ENCODE assay signal across 24 cellular contexts in genomic region chr7:84384417-84384816, GRCh38.
DNase-seq lines count a peak whose midpoint lies in the region; ATAC-seq and TF ChIP-seq lines count a peak whose summit lies in the region.
"Had no signal": no experiment of that assay in that cellular context is flagged by ENCODE, and none has a peak within 500 bp of the region (broad histone marks: within the 10 kb centered on the region; RNA-seq: fewer than 3 reads in every experiment).

No MANE protein-coding gene starts in this region.

- peak overlapping the region; percentile 52 for H2AFZ ChIP-seq in neuron (ENCODE audit: low read depth, low read length)

- no peak overlapping the region for H3K9ac ChIP-seq in colonic mucosa (ENCODE audit: low read depth in 2 of 2, low read length in 2 of 2)

- H3K4me1 ChIP-seq in neuron (ENCODE audit: insufficient read depth, low read length) (no peaks in the 10 kb centered on the region), colonic mucosa (no peaks in the 10 kb centered on the region)
- H3K4me1 ChIP-seq: heart left ventricle, transverse colon had no signal

- ATAC-seq in HG02938 (IDR thresholded peaks at IDR 0.05; ENCODE audit: unreplicated experiment): no peak
- ATAC-seq: activated CD8-positive, alpha-beta T cell treated with anti-CD3 and anti-CD28 coated beads, Interleukin-2, amount 10 ng/mL, durations not matched to agents 7 days and 5 days; activated T-helper 17 cell treated with anti-CD3 and anti-CD28 coated beads, Interleukin-2, amount 50 U/mL, for 72 hours; heart left ventricle; sciatic nerve had no signal

- TF ChIP-seq CTCF in colonic mucosa (IDR thresholded peaks at IDR 0.05): no peak

- DNase-seq in COLO829 (ENCODE audit: low spot score) (peak; percentile 91), LHCN-M2 (ENCODE audit: low read depth) (peak; percentile 40), epidermal melanocyte (ENCODE audit: insufficient read length, low spot score) (peak; percentile 37), colonic mucosa (no peak), activated gamma-delta T cell (lab: John Stamatoyannopoulos, UW) (no peak), NCI-H128 (lab: John Stamatoyannopoulos, UW; ENCODE audit: unreplicated experiment) (no peak)
- DNase-seq: activated CD8-positive, alpha-beta T cell treated with anti-CD3 and anti-CD28 coated beads, Interleukin-2, amount 10 ng/mL, durations not matched to agents 7 days and 5 days; anterior cingulate cortex; CD8-positive, alpha-beta memory T cell; effector CD8-positive, alpha-beta T cell; erythroblast; heart left ventricle; midbrain; naive B cell; NCI-H1105; NCI-H187 treated with DMSO at 0.1 percent for 48 hours; NCI-H2171; stimulated activated CD4-positive, alpha-beta T cell treated with anti-CD3 and anti-CD28 coated beads, Interleukin-4, amount 100 ng/mL, for 1 hour; transverse colon had no signal

- intact Hi-C loops in colonic mucosa (cut with DNase I): no loop called here

- H3K9me3 ChIP-seq in neuron (ENCODE audit: low read length) (no peaks in the 10 kb centered on the region), colonic mucosa (no peaks in the 10 kb centered on the region)
- H3K9me3 ChIP-seq: heart left ventricle, transverse colon had no signal

- H3K27ac ChIP-seq in colonic mucosa: no peak overlapping the region
- H3K27ac ChIP-seq: coronary artery, heart left ventricle, transverse colon had no signal

- H3K4me3 ChIP-seq in neuron (ENCODE audit: low read length) (no peak overlapping the region), colonic mucosa (no peak overlapping the region)
- H3K4me3 ChIP-seq: coronary artery, heart left ventricle, transverse colon had no signal

- no peaks in the 10 kb centered on the region for H3K36me3 ChIP-seq in neuron (ENCODE audit: insufficient read depth, low read length)
- H3K36me3 ChIP-seq in colonic mucosa: no peaks in the 10 kb centered on the region
- H3K36me3 ChIP-seq: heart left ventricle, transverse colon had no signal

- H3K27me3 ChIP-seq in neuron (ENCODE audit: insufficient read depth, low read length) (no peaks in the 10 kb centered on the region), colonic mucosa (no peaks in the 10 kb centered on the region)
- H3K27me3 ChIP-seq: heart left ventricle, transverse colon had no signal

Comparison
In these comparisons a context has a peak if more than half of its experiments do, and no peak if none do; other contexts are left out.
1. DNase-seq: peak in COLO829 (single experiment), LHCN-M2 (single experiment) and epidermal melanocyte (single experiment); none in colonic mucosa (single experiment), activated gamma-delta T cell (single experiment) and NCI-H128 (single experiment).